In genomic region chr6:72466471-72466870, GRCh38 we compare ENCODE assay signal across 27 cellular contexts.
"Had no signal": no experiment of that assay in that cellular context is flagged by ENCODE, and none has a peak within 500 bp of the region (broad histone marks: within the 10 kb centered on the region; RNA-seq: fewer than 3 reads in every experiment).

No MANE protein-coding gene starts in this region.

- DNase-seq: immature natural killer cell; kidney; left colon; left lung; mucosa of descending colon; naive thymus-derived CD4-positive, alpha-beta T cell; ovary; retina; right cardiac atrium; stimulated activated CD4-positive, alpha-beta T cell treated with anti-CD3 and anti-CD28 coated beads, Interleukin-12 subunit alpha, Interleukin-12 subunit beta, amount 100 ng/mL, for 4 hours; stimulated activated CD4-positive, alpha-beta T cell treated with anti-CD3 and anti-CD28 coated beads, Interleukin-15, amount 100 ng/mL, for 24 hours; stimulated activated CD4-positive, alpha-beta T cell treated with anti-CD3 and anti-CD28 coated beads, Interleukin-2, amount 100 ng/mL, for 24 hours; stimulated activated CD4-positive, alpha-beta T cell treated with anti-CD3 and anti-CD28 coated beads, Interleukin-4, amount 100 ng/mL, for 1 hour; stimulated activated naive B cell treated with anti-CD40 and anti-IgM and Interleukin-4, amounts not matched to agents 10 μg/mL and 1 μg/mL and 100 μg/mL, for 72 hours; stimulated activated naive CD8-positive, alpha-beta T cell treated with anti-CD3 and anti-CD28 coated beads, Interleukin-15, Interleukin-2, amounts not matched to agents 100 U/mL and 50 U/mL, for 24 hours; stomach; testis; thyroid gland; transverse colon; upper lobe of left lung had no signal

- H3K36me3 Mint-ChIP-seq: immature natural killer cell; naive thymus-derived CD4-positive, alpha-beta T cell; natural killer cell treated with Interleukin-12 subunit alpha and Interleukin-12 subunit beta and Interleukin-15 and Interleukin-18, amount 100 ng/mL, for 72 hours; stimulated activated naive B cell treated with anti-CD40 and anti-IgM and Interleukin-4, amounts not matched to agents 10 μg/mL and 1 μg/mL and 100 μg/mL, for 72 hours had no signal

- H3K27ac ChIP-seq: left lung, ovary, prostate gland, skin epidermis, stomach, testis, thyroid gland, transverse colon, upper lobe of left lung, vagina had no signal

- H3K27ac Mint-ChIP-seq: immature natural killer cell; naive thymus-derived CD4-positive, alpha-beta T cell; natural killer cell treated with Interleukin-12 subunit alpha and Interleukin-12 subunit beta and Interleukin-15 and Interleukin-18, amount 100 ng/mL, for 72 hours; stimulated activated naive B cell treated with anti-CD40 and anti-IgM and Interleukin-4, amounts not matched to agents 10 μg/mL and 1 μg/mL and 100 μg/mL, for 72 hours had no signal

- FAIRE-seq: islet of Langerhans, kidney had no signal

- H3K9me3 ChIP-seq: mucosa of descending colon, ovary, prostate gland, stomach, testis, thyroid gland, transverse colon, upper lobe of left lung, vagina had no signal

- H3K4me3 Mint-ChIP-seq: immature natural killer cell; naive thymus-derived CD4-positive, alpha-beta T cell; natural killer cell treated with Interleukin-12 subunit alpha and Interleukin-12 subunit beta and Interleukin-15 and Interleukin-18, amount 100 ng/mL, for 72 hours; stimulated activated naive B cell treated with anti-CD40 and anti-IgM and Interleukin-4, amounts not matched to agents 10 μg/mL and 1 μg/mL and 100 μg/mL, for 72 hours had no signal

- H3K9me3 Mint-ChIP-seq: natural killer cell treated with Interleukin-12 subunit alpha and Interleukin-12 subunit beta and Interleukin-15 and Interleukin-18, amount 100 ng/mL, for 72 hours had no signal

- H3K4me1 Mint-ChIP-seq: immature natural killer cell; naive thymus-derived CD4-positive, alpha-beta T cell; stimulated activated naive B cell treated with anti-CD40 and anti-IgM and Interleukin-4, amounts not matched to agents 10 μg/mL and 1 μg/mL and 100 μg/mL, for 72 hours had no signal

- H3K4me1 ChIP-seq: left lung, prostate gland, stomach, testis, thyroid gland, transverse colon, upper lobe of left lung, vagina had no signal

- H3K27me3 ChIP-seq: left lung, ovary, stomach, testis, thyroid gland, transverse colon, upper lobe of left lung, vagina had no signal

- H3K4me3 ChIP-seq: left lung, lung, mucosa of descending colon, ovary, prostate gland, skin epidermis, stomach, testis, thyroid gland, transverse colon, upper lobe of left lung, vagina had no signal

- H3K36me3 ChIP-seq: left lung, ovary, prostate gland, stomach, thyroid gland, transverse colon, upper lobe of left lung, vagina had no signal

- ATAC-seq: left colon; left lung; mucosa of descending colon; naive thymus-derived CD4-positive, alpha-beta T cell; natural killer cell treated with Interleukin-12 subunit alpha and Interleukin-12 subunit beta and Interleukin-15 and Interleukin-18, amount 100 ng/mL, for 72 hours; right cardiac atrium; sciatic nerve; stimulated activated naive B cell treated with anti-CD40 and anti-IgM and Interleukin-4, amounts not matched to agents 10 μg/mL and 1 μg/mL and 100 μg/mL, for 72 hours; stimulated activated naive CD8-positive, alpha-beta T cell treated with anti-CD3 and anti-CD28 coated beads, Interleukin-15, Interleukin-2, amounts not matched to agents 100 U/mL and 50 U/mL, for 24 hours had no signal
